In the genomic region with DNA sequence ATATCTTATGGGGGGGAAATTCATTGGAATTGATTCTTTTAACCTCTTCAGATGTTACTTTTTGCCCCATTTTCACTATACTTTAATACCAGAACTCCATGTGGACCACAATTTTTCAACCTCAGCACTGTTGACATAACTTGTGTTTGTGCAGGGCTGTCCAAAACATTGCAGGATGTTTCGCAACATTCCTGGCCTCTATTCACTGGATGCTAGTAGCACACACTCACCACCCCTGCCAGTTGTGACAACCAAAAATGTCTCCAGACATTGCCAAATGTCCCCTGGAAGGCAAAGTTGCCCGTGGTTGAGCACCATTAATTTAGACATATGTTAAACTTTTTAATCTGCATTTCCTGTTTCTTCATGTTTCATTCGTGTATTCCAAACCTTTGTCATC, we compare ENCODE assay signal across 18 cellular contexts.
DNase-seq lines count a peak whose midpoint lies in the region; ATAC-seq and TF ChIP-seq lines count a peak whose summit lies in the region.
"Had no signal": no experiment of that assay in that cellular context is flagged by ENCODE, and none has a peak within 500 bp of the region (broad histone marks: within the 10 kb centered on the region; RNA-seq: fewer than 3 reads in every experiment).

No MANE protein-coding gene starts in this region.

- intact Hi-C loops in psoas muscle (cut with DNase I) = no loop called here
- intact Hi-C loops in CD4-positive, alpha-beta T cell (cut with DNase I, micrococcal nuclease) = no loop called here

- H3K4me3 Mint-ChIP-seq in WTC11 = no peak overlapping the region
- H3K4me3 Mint-ChIP-seq in CD4-positive, alpha-beta T cell = no peak overlapping the region
- H3K4me3 Mint-ChIP-seq: H9 had no signal

- TF ChIP-seq CTCF in AG09319 (IDR thresholded peaks at IDR 0.05; ENCODE audit: low read depth, low read length) (no peak), WTC11 (IDR thresholded peaks at IDR 0.05) (no peak), psoas muscle (IDR thresholded peaks at IDR 0.05) (no peak), osteoblast (IDR thresholded peaks at IDR 0.05; ENCODE audit: extremely low read depth, low read depth, low read length) (no peak)
- no peak for TF ChIP-seq CTCF in CD4-positive, alpha-beta T cell (IDR thresholded peaks at IDR 0.05)

- H4K20me1 ChIP-seq in osteoblast (ENCODE audit: insufficient read depth, low read length) = no peaks in the 10 kb centered on the region
- H4K20me1 ChIP-seq: BLaER1 treated with 17β-estradiol and CSF1 and Interleukin-3, amounts not matched to agents 10 nM and 100 nM had no signal

- POLR2A ChIA-PET in WTC11 (lab: Charles Lee) = no interaction called here
- POLR2A ChIA-PET in CD4-positive, alpha-beta T cell (lab: Charles Lee) = no interaction called here

- H3K4me3 ChIP-seq in psoas muscle (no peak overlapping the region), osteoblast (ENCODE audit: insufficient read depth, low read length) (no peak overlapping the region)
- H3K4me3 ChIP-seq: ascending aorta; BLaER1 treated with 17β-estradiol and CSF1 and Interleukin-3, amounts not matched to agents 10 nM and 100 nM; vagina had no signal

- no peaks in the 10 kb centered on the region for H3K79me2 ChIP-seq in osteoblast (ENCODE audit: insufficient read depth, low read length)

- no peaks in the 10 kb centered on the region for H3K27me3 Mint-ChIP-seq in WTC11 (ENCODE audit: low read depth)
- no peaks in the 10 kb centered on the region for H3K27me3 Mint-ChIP-seq in CD4-positive, alpha-beta T cell

- H3K27me3 ChIP-seq in psoas muscle (ENCODE audit: insufficient read depth in 3 of 3, low read length in 2 of 3) (no peaks in the 10 kb centered on the region), osteoblast (ENCODE audit: insufficient read depth, low read length) (no peaks in the 10 kb centered on the region)
- H3K27me3 ChIP-seq in CD4-positive, alpha-beta T cell (ENCODE audit: control insufficient read depth, insufficient read depth, low read length) = no peaks in the 10 kb centered on the region
- H3K27me3 ChIP-seq: ascending aorta; BLaER1 treated with 17β-estradiol and CSF1 and Interleukin-3, amounts not matched to agents 10 nM and 100 nM; vagina had no signal

- ATAC-seq in WTC11 (no peak), psoas muscle (peak in 3 of 4 donors; percentile 62 to 91 (median 70))
- no peak for ATAC-seq in CD4-positive, alpha-beta T cell (ENCODE audit: poor library complexity)
- ATAC-seq: PC-3 had no signal

- H3K27ac ChIP-seq in psoas muscle (no peak overlapping the region), osteoblast (ENCODE audit: low read depth, low read length) (no peak overlapping the region)
- H3K27ac ChIP-seq in CD4-positive, alpha-beta T cell (ENCODE audit: low read depth, low read length) = no peak overlapping the region
- H3K27ac ChIP-seq: ascending aorta; BLaER1 treated with 17β-estradiol and CSF1 and Interleukin-3, amounts not matched to agents 10 nM and 100 nM; vagina had no signal

- H2AFZ ChIP-seq in osteoblast (ENCODE audit: low read length) = no peak overlapping the region

- CTCF ChIA-PET in WTC11 (lab: Charles Lee) = no interaction called here
- CTCF ChIA-PET in CD4-positive, alpha-beta T cell (lab: Charles Lee) = no interaction called here

- peaks cover 33% of the 10 kb centered on the region for H3K9me3 Mint-ChIP-seq in WTC11
- H3K9me3 Mint-ChIP-seq in CD4-positive, alpha-beta T cell = peaks cover 9% of the 10 kb centered on the region

- no peak overlapping the region for H3K4me2 ChIP-seq in osteoblast (ENCODE audit: insufficient read depth, low read length)

- H3K9me3 ChIP-seq in psoas muscle = no peaks in the 10 kb centered on the region
- H3K9me3 ChIP-seq in osteoblast (ENCODE audit: low read depth, low read length) = no peaks in the 10 kb centered on the region
- H3K9me3 ChIP-seq in CD4-positive, alpha-beta T cell (ENCODE audit: control insufficient read depth, low read length) = peaks cover 2% of the 10 kb centered on the region
- H3K9me3 ChIP-seq: vagina had no signal

- no peak overlapping the region for H3K27ac Mint-ChIP-seq in WTC11
- no peak overlapping the region for H3K27ac Mint-ChIP-seq in CD4-positive, alpha-beta T cell
- H3K27ac Mint-ChIP-seq: H9 had no signal

- H3K36me3 ChIP-seq in psoas muscle (ENCODE audit: insufficient read depth in 1 of 2, low read depth in 1 of 2) (no peaks in the 10 kb centered on the region), osteoblast (ENCODE audit: insufficient read depth, low read length) (no peaks in the 10 kb centered on the region)
- H3K36me3 ChIP-seq: ascending aorta; BLaER1 treated with 17β-estradiol and CSF1 and Interleukin-3, amounts not matched to agents 10 nM and 100 nM; vagina had no signal

- 20 to 28% (median 23%) methylated on average over 3 of the region's 3 CpGs for WGBS in psoas muscle, 3 donors

- peak; percentile 47 for DNase-seq in AG09319 (ENCODE audit: extremely low read depth, low read depth)
- DNase-seq in WTC11 (ENCODE audit: low spot score) = no peak
- peak; percentile 53 for DNase-seq in fibroblast of the conjunctiva (ENCODE audit: low read depth)
- DNase-seq in psoas muscle = peak; percentile 43 to 74
- DNase-seq in GF-D8 (lab: John Stamatoyannopoulos, UW) = no peak
- DNase-seq in NCI-H2171 (lab: John Stamatoyannopoulos, UW) = no peak
- DNase-seq in osteoblast (ENCODE audit: insufficient read length, low spot score, missing footprints) = no peak
- no peak for DNase-seq in CD4-positive, alpha-beta T cell
- DNase-seq: activated T-cell treated with anti-CD3 and anti-CD28 coated beads, Interleukin-2, amount 50 U/mL, for 48 hours; H9; NCI-H1105 treated with DMSO at 0.1 percent for 48 hours; NCI-H446 treated with DMSO at 0.1 percent for 48 hours; nucleus accumbens; PC-3; T-helper 1 cell had no signal

- H3K4me1 ChIP-seq in psoas muscle = no peaks in the 10 kb centered on the region
- H3K4me1 ChIP-seq in osteoblast (ENCODE audit: insufficient read depth, low read length) = no peaks in the 10 kb centered on the region
- H3K4me1 ChIP-seq: ascending aorta, vagina had no signal

- H3K36me3 Mint-ChIP-seq in WTC11 = peaks cover 5% of the 10 kb centered on the region
- no peaks in the 10 kb centered on the region for H3K36me3 Mint-ChIP-seq in CD4-positive, alpha-beta T cell (ENCODE audit: low read depth)

- H3K4me1 Mint-ChIP-seq in WTC11 = peaks cover 10% of the 10 kb centered on the region
- no peaks in the 10 kb centered on the region for H3K4me1 Mint-ChIP-seq in CD4-positive, alpha-beta T cell (ENCODE audit: low read depth)
- H3K4me1 Mint-ChIP-seq: H9 had no signal

TF ChIP-seq in WTC11, 78 proteins besides CTCF, POLR2A, EP300 and RAD21:
- no peak for TF ChIP-seq NR2C2 (CRISPR knock-in tag; IDR thresholded peaks at IDR 0.05)
- TF ChIP-seq, protein P1, sequence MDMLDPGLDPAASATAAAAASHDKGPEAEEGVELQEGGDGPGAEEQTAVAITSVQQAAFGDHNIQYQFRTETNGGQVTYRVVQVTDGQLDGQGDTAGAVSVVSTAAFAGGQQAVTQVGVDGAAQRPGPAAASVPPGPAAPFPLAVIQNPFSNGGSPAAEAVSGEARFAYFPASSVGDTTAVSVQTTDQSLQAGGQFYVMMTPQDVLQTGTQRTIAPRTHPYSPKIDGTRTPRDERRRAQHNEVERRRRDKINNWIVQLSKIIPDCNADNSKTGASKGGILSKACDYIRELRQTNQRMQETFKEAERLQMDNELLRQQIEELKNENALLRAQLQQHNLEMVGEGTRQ (CRISPR knock-in tag; IDR thresholded peaks at IDR 0.05) = no peak
- TF ChIP-seq GRHL2 (CRISPR knock-in tag; IDR thresholded peaks at IDR 0.05; ENCODE audit: insufficient replicate concordance, severe bottlenecking) = no peak
- no peak for TF ChIP-seq ZNF317 (CRISPR knock-in tag; IDR thresholded peaks at IDR 0.05; ENCODE audit: borderline replicate concordance, low read depth)
- TF ChIP-seq FOXP1 (CRISPR knock-in tag; IDR thresholded peaks at IDR 0.05; ENCODE audit: borderline replicate concordance) = no peak
- TF ChIP-seq GABPB1 (CRISPR knock-in tag; IDR thresholded peaks at IDR 0.05) = 0 out of 2 replicates have a peak, but pooled peaks have one; percentile 28
- TF ChIP-seq PREB (CRISPR knock-in tag; IDR thresholded peaks at IDR 0.05; ENCODE audit: borderline replicate concordance) = no peak
- TF ChIP-seq ELF4 (CRISPR knock-in tag; IDR thresholded peaks at IDR 0.05; ENCODE audit: low read depth) = no peak

Comparison
In these comparisons a context has a peak if more than half of its experiments do, and no peak if none do; other contexts are left out.
1. DNase-seq: peak in AG09319 (single experiment), fibroblast of the conjunctiva (single experiment) and psoas muscle (2 of 2); none in WTC11 (single experiment), GF-D8 (single experiment), NCI-H2171 (single experiment), osteoblast (single experiment) and CD4-positive, alpha-beta T cell (0 of 10).
2. ATAC-seq: peak in psoas muscle (3 of 4); none in WTC11 (single experiment) and CD4-positive, alpha-beta T cell (single experiment).